Comparison of ENCODE assay signal across 1 cellular context in the genomic region with DNA sequence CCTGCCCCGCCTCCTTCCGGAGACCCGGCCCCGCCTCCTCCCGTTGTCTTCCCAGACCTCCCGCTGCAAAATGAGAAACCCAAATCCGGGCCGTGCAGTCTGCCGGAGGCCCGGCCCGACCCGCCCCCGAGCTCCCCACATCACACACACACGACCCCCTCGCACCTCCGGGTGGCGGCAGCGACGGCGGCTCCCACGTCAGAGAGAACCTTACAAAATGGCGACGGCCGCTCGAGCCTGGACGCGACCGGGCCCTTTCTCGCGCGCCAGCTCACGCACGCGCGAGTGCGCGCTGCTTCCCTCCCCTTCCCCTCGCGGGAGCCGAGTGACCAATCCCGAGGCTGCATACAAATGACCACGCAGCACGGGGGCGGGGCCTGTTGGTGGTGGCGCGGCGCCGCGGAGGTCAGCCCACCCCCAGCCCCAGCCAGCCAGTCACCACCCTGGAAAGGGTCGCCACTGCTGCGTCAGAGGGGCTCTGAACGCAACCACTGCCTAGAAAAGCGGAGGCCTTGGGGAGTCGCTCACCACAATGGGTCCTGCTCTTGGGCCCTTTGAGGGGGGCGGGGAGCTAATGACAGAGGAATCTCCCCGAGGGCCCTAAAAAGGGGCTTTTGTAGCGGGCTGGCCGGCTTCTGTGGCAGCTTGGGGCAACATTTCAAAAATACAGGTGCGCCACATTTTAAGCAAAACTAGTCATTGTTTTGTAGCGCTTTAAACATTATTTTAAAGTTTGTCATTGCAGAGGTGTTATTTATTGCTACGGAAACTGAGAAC.
TF ChIP-seq lines count a peak whose summit lies in the region.

A gene with protein sequence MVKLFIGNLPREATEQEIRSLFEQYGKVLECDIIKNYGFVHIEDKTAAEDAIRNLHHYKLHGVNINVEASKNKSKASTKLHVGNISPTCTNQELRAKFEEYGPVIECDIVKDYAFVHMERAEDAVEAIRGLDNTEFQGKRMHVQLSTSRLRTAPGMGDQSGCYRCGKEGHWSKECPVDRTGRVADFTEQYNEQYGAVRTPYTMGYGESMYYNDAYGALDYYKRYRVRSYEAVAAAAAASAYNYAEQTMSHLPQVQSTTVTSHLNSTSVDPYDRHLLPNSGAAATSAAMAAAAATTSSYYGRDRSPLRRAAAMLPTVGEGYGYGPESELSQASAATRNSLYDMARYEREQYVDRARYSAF (minus strand): TSS at position 289 of the 777 bp plus-strand sequence. CDS start 808 bp downstream, outside the sequence.

TF ChIP-seq in HepG2, 621 proteins besides CTCF, POLR2A, EP300 and RAD21 (continued from another document and continues in another):
- TF ChIP-seq CBX5 (CRISPR knock-in tag; IDR thresholded peaks at IDR 0.05; ENCODE audit: borderline replicate concordance) (no peak; the same call in 1 of the 2 replicates), HNRNPLL (IDR thresholded peaks at IDR 0.05; ENCODE audit: low read depth, low read length, poor library complexity, severe bottlenecking) (peak; percentile 57), SMAD1 (CRISPR knock-in tag; IDR thresholded peaks at IDR 0.05; ENCODE audit: borderline replicate concordance, low read depth) (0 out of 2 replicates have a peak, but pooled peaks have one; percentile 11), BHLHE40 (IDR thresholded peaks at IDR 0.05; ENCODE audit: low read length) (peak; percentile 15; the same call in 1 of the 2 replicates), ZNF780A (CRISPR knock-in tag; IDR thresholded peaks at IDR 0.05) (no peak), SSRP1 (CRISPR knock-in tag; IDR thresholded peaks at IDR 0.05) (no peak), ZKSCAN1 (IDR thresholded peaks at IDR 0.05; ENCODE audit: low read length) (no peak), KMT2B (CRISPR knock-in tag; IDR thresholded peaks at IDR 0.05) (peak; percentile 85), ZNF296 (CRISPR knock-in tag; conservative IDR thresholded peaks at IDR 0.05) (no peak), ZNF337 (CRISPR knock-in tag; IDR thresholded peaks at IDR 0.05; ENCODE audit: borderline replicate concordance, low read depth) (no peak), ZNF335 (CRISPR knock-in tag; IDR thresholded peaks at IDR 0.05) (no peak; the same call in 1 of the 2 replicates), MAZ (IDR thresholded peaks at IDR 0.05; ENCODE audit: borderline replicate concordance, low read depth, low read length) (peak; percentile 31; the same call in 1 of the 2 replicates), MAZ (CRISPR knock-in tag; IDR thresholded peaks at IDR 0.05; ENCODE audit: low read depth) (no peak), CEBPB (IDR thresholded peaks at IDR 0.05; ENCODE audit: borderline replicate concordance, low read depth, low read length) (no peak), ZNF501 (CRISPR knock-in tag; IDR thresholded peaks at IDR 0.05) (no peak; the same call in 1 of the 2 replicates), ZNF564 (CRISPR knock-in tag; IDR thresholded peaks at IDR 0.05) (no peak; the same call in 1 of the 2 replicates), TEAD3 (CRISPR knock-in tag; optimal IDR thresholded peaks at IDR 0.05; ENCODE audit: borderline replicate concordance) (peak; percentile 61), DNMT1 (CRISPR knock-in tag; IDR thresholded peaks at IDR 0.05) (no peak), ZNF484 (CRISPR knock-in tag; IDR thresholded peaks at IDR 0.05; ENCODE audit: borderline replicate concordance, low read depth) (no peak)
- TF ChIP-seq, protein P1, sequence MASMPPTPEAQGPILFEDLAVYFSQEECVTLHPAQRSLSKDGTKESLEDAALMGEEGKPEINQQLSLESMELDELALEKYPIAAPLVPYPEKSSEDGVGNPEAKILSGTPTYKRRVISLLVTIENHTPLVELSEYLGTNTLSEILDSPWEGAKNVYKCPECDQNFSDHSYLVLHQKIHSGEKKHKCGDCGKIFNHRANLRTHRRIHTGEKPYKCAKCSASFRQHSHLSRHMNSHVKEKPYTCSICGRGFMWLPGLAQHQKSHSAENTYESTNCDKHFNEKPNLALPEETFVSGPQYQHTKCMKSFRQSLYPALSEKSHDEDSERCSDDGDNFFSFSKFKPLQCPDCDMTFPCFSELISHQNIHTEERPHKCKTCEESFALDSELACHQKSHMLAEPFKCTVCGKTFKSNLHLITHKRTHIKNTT (CRISPR knock-in tag; IDR thresholded peaks at IDR 0.05): no peak
- TF ChIP-seq, protein P2, sequence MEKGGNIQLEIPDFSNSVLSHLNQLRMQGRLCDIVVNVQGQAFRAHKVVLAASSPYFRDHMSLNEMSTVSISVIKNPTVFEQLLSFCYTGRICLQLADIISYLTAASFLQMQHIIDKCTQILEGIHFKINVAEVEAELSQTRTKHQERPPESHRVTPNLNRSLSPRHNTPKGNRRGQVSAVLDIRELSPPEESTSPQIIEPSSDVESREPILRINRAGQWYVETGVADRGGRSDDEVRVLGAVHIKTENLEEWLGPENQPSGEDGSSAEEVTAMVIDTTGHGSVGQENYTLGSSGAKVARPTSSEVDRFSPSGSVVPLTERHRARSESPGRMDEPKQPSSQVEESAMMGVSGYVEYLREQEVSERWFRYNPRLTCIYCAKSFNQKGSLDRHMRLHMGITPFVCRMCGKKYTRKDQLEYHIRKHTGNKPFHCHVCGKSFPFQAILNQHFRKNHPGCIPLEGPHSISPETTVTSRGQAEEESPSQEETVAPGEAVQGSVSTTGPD (CRISPR knock-in tag; IDR thresholded peaks at IDR 0.05): no peak
- TF ChIP-seq, protein P3, sequence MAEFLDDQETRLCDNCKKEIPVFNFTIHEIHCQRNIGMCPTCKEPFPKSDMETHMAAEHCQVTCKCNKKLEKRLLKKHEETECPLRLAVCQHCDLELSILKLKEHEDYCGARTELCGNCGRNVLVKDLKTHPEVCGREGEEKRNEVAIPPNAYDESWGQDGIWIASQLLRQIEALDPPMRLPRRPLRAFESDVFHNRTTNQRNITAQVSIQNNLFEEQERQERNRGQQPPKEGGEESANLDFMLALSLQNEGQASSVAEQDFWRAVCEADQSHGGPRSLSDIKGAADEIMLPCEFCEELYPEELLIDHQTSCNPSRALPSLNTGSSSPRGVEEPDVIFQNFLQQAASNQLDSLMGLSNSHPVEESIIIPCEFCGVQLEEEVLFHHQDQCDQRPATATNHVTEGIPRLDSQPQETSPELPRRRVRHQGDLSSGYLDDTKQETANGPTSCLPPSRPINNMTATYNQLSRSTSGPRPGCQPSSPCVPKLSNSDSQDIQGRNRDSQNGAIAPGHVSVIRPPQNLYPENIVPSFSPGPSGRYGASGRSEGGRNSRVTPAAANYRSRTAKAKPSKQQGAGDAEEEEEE (CRISPR knock-in tag; IDR thresholded peaks at IDR 0.05; ENCODE audit: borderline replicate concordance): no peak
- TF ChIP-seq, protein P4, sequence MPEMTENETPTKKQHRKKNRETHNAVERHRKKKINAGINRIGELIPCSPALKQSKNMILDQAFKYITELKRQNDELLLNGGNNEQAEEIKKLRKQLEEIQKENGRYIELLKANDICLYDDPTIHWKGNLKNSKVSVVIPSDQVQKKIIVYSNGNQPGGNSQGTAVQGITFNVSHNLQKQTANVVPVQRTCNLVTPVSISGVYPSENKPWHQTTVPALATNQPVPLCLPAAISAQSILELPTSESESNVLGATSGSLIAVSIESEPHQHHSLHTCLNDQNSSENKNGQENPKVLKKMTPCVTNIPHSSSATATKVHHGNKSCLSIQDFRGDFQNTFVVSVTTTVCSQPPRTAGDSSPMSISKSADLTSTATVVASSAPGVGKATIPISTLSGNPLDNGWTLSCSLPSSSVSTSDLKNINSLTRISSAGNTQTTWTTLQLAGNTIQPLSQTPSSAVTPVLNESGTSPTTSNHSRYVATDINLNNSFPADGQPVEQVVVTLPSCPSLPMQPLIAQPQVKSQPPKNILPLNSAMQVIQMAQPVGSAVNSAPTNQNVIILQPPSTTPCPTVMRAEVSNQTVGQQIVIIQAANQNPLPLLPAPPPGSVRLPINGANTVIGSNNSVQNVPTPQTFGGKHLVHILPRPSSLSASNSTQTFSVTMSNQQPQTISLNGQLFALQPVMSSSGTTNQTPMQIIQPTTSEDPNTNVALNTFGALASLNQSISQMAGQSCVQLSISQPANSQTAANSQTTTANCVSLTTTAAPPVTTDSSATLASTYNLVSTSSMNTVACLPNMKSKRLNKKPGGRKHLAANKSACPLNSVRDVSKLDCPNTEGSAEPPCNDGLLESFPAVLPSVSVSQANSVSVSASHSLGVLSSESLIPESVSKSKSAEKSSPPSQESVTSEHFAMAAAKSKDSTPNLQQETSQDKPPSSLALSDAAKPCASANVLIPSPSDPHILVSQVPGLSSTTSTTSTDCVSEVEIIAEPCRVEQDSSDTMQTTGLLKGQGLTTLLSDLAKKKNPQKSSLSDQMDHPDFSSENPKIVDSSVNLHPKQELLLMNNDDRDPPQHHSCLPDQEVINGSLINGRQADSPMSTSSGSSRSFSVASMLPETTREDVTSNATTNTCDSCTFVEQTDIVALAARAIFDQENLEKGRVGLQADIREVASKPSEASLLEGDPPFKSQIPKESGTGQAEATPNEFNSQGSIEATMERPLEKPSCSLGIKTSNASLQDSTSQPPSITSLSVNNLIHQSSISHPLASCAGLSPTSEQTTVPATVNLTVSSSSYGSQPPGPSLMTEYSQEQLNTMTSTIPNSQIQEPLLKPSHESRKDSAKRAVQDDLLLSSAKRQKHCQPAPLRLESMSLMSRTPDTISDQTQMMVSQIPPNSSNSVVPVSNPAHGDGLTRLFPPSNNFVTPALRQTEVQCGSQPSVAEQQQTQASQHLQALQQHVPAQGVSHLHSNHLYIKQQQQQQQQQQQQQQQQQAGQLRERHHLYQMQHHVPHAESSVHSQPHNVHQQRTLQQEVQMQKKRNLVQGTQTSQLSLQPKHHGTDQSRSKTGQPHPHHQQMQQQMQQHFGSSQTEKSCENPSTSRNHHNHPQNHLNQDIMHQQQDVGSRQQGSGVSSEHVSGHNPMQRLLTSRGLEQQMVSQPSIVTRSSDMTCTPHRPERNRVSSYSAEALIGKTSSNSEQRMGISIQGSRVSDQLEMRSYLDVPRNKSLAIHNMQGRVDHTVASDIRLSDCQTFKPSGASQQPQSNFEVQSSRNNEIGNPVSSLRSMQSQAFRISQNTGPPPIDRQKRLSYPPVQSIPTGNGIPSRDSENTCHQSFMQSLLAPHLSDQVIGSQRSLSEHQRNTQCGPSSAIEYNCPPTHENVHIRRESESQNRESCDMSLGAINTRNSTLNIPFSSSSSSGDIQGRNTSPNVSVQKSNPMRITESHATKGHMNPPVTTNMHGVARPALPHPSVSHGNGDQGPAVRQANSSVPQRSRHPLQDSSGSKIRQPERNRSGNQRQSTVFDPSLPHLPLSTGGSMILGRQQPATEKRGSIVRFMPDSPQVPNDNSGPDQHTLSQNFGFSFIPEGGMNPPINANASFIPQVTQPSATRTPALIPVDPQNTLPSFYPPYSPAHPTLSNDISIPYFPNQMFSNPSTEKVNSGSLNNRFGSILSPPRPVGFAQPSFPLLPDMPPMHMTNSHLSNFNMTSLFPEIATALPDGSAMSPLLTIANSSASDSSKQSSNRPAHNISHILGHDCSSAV (CRISPR knock-in tag; IDR thresholded peaks at IDR 0.05; ENCODE audit: borderline replicate concordance): no peak
- TF ChIP-seq, protein P5, sequence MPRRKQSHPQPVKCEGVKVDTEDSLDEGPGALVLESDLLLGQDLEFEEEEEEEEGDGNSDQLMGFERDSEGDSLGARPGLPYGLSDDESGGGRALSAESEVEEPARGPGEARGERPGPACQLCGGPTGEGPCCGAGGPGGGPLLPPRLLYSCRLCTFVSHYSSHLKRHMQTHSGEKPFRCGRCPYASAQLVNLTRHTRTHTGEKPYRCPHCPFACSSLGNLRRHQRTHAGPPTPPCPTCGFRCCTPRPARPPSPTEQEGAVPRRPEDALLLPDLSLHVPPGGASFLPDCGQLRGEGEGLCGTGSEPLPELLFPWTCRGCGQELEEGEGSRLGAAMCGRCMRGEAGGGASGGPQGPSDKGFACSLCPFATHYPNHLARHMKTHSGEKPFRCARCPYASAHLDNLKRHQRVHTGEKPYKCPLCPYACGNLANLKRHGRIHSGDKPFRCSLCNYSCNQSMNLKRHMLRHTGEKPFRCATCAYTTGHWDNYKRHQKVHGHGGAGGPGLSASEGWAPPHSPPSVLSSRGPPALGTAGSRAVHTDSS (CRISPR knock-in tag; conservative IDR thresholded peaks at IDR 0.05): no peak
- TF ChIP-seq, protein P6, sequence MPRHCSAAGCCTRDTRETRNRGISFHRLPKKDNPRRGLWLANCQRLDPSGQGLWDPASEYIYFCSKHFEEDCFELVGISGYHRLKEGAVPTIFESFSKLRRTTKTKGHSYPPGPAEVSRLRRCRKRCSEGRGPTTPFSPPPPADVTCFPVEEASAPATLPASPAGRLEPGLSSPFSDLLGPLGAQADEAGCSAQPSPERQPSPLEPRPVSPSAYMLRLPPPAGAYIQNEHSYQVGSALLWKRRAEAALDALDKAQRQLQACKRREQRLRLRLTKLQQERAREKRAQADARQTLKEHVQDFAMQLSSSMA (CRISPR knock-in tag; IDR thresholded peaks at IDR 0.05): peak; percentile 58; the same call in 1 of the 2 replicates
- TF ChIP-seq, protein P7, sequence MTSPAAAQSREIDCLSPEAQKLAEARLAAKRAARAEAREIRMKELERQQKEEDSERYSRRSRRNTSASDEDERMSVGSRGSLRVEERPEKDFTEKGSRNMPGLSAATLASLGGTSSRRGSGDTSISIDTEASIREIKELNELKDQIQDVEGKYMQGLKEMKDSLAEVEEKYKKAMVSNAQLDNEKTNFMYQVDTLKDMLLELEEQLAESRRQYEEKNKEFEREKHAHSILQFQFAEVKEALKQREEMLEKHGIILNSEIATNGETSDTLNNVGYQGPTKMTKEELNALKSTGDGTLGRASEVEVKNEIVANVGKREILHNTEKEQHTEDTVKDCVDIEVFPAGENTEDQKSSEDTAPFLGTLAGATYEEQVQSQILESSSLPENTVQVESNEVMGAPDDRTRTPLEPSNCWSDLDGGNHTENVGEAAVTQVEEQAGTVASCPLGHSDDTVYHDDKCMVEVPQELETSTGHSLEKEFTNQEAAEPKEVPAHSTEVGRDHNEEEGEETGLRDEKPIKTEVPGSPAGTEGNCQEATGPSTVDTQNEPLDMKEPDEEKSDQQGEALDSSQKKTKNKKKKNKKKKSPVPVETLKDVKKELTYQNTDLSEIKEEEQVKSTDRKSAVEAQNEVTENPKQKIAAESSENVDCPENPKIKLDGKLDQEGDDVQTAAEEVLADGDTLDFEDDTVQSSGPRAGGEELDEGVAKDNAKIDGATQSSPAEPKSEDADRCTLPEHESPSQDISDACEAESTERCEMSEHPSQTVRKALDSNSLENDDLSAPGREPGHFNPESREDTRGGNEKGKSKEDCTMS (CRISPR knock-in tag; conservative IDR thresholded peaks at IDR 0.05): no peak
- TF ChIP-seq, protein P8, sequence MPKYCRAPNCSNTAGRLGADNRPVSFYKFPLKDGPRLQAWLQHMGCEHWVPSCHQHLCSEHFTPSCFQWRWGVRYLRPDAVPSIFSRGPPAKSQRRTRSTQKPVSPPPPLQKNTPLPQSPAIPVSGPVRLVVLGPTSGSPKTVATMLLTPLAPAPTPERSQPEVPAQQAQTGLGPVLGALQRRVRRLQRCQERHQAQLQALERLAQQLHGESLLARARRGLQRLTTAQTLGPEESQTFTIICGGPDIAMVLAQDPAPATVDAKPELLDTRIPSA (CRISPR knock-in tag; IDR thresholded peaks at IDR 0.05; ENCODE audit: borderline replicate concordance): no peak
- TF ChIP-seq, protein P9, sequence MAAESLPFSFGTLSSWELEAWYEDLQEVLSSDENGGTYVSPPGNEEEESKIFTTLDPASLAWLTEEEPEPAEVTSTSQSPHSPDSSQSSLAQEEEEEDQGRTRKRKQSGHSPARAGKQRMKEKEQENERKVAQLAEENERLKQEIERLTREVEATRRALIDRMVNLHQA (CRISPR knock-in tag; IDR thresholded peaks at IDR 0.05): no peak
